Comparison of ENCODE assay signal across 2 cellular contexts in the genomic region with DNA sequence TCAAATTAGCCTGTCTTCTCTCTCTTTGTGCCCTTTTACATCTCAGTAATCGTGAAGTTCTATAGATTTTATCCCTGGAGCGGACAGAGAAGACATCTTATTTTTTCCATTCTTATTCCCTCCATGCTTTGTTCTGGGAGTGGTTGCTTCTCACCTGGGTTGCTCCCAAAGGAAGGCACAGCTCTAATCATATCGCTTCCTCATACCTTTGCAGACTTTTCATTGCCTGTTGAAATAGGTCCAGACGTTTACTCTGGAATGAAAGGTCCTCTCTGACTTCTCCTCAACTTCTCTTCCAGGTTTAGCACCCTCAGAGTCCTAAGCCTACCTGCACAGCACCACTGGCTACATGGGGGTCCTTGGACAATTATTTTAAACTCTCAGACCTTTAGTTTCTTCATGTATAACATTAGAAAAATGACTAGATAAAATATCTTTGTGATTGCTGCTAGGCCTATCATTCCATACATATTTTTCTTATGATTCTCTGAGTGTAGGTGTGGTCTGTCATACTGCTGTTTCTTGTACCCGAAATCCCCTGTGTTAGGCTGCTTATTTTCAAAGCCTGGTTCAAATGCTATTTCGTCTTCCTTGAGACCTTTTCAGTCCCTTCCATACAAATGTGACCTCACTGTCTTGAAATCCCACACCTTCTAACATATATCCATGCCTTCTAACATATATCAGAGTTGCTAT.
TF ChIP-seq lines count a peak whose summit lies in the region.

No MANE protein-coding gene starts in this region.

TF ChIP-seq in A549, 52 proteins besides CTCF, POLR2A, EP300 and RAD21 (continued from another document):
- TF ChIP-seq SMC3 (IDR thresholded peaks at IDR 0.05) (no peak), TP53 (CRISPR knock-in tag; IDR thresholded peaks at IDR 0.05) (no peak), NFE2L2 (conservative IDR thresholded peaks at IDR 0.05; ENCODE audit: low read length) (no peak), ZFP36 (IDR thresholded peaks at IDR 0.05; ENCODE audit: borderline replicate concordance, partially characterized antibody) (no peak), FOXS1 (CRISPR knock-in tag; IDR thresholded peaks at IDR 0.05) (no peak), GATA3 (IDR thresholded peaks at IDR 0.05; ENCODE audit: borderline replicate concordance) (no peak)
- TF ChIP-seq, protein P1, sequence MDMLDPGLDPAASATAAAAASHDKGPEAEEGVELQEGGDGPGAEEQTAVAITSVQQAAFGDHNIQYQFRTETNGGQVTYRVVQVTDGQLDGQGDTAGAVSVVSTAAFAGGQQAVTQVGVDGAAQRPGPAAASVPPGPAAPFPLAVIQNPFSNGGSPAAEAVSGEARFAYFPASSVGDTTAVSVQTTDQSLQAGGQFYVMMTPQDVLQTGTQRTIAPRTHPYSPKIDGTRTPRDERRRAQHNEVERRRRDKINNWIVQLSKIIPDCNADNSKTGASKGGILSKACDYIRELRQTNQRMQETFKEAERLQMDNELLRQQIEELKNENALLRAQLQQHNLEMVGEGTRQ (IDR thresholded peaks at IDR 0.05) = no peak

TF ChIP-seq in SK-N-SH, 30 proteins besides CTCF, POLR2A, EP300 and RAD21 (continued from another document):
- TF ChIP-seq, protein P2, sequence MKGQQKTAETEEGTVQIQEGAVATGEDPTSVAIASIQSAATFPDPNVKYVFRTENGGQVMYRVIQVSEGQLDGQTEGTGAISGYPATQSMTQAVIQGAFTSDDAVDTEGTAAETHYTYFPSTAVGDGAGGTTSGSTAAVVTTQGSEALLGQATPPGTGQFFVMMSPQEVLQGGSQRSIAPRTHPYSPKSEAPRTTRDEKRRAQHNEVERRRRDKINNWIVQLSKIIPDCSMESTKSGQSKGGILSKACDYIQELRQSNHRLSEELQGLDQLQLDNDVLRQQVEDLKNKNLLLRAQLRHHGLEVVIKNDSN (IDR thresholded peaks at IDR 0.05; ENCODE audit: borderline replicate concordance, low read depth) = no peak
- TF ChIP-seq MXI1 (IDR thresholded peaks at IDR 0.05; ENCODE audit: low read depth, low read length) (no peak), TCF12 (IDR thresholded peaks at IDR 0.05) (no peak), NRF1 (IDR thresholded peaks at IDR 0.05; ENCODE audit: low read depth, low read length) (no peak), POLR2AphosphoS5 (IDR thresholded peaks at IDR 0.05; ENCODE audit: low read depth, low read length) (no peak)
- TF ChIP-seq, protein P3, sequence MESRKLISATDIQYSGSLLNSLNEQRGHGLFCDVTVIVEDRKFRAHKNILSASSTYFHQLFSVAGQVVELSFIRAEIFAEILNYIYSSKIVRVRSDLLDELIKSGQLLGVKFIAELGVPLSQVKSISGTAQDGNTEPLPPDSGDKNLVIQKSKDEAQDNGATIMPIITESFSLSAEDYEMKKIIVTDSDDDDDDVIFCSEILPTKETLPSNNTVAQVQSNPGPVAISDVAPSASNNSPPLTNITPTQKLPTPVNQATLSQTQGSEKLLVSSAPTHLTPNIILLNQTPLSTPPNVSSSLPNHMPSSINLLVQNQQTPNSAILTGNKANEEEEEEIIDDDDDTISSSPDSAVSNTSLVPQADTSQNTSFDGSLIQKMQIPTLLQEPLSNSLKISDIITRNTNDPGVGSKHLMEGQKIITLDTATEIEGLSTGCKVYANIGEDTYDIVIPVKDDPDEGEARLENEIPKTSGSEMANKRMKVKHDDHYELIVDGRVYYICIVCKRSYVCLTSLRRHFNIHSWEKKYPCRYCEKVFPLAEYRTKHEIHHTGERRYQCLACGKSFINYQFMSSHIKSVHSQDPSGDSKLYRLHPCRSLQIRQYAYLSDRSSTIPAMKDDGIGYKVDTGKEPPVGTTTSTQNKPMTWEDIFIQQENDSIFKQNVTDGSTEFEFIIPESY (IDR thresholded peaks at IDR 0.05; ENCODE audit: borderline replicate concordance, low read depth) = no peak
- TF ChIP-seq, protein P4, sequence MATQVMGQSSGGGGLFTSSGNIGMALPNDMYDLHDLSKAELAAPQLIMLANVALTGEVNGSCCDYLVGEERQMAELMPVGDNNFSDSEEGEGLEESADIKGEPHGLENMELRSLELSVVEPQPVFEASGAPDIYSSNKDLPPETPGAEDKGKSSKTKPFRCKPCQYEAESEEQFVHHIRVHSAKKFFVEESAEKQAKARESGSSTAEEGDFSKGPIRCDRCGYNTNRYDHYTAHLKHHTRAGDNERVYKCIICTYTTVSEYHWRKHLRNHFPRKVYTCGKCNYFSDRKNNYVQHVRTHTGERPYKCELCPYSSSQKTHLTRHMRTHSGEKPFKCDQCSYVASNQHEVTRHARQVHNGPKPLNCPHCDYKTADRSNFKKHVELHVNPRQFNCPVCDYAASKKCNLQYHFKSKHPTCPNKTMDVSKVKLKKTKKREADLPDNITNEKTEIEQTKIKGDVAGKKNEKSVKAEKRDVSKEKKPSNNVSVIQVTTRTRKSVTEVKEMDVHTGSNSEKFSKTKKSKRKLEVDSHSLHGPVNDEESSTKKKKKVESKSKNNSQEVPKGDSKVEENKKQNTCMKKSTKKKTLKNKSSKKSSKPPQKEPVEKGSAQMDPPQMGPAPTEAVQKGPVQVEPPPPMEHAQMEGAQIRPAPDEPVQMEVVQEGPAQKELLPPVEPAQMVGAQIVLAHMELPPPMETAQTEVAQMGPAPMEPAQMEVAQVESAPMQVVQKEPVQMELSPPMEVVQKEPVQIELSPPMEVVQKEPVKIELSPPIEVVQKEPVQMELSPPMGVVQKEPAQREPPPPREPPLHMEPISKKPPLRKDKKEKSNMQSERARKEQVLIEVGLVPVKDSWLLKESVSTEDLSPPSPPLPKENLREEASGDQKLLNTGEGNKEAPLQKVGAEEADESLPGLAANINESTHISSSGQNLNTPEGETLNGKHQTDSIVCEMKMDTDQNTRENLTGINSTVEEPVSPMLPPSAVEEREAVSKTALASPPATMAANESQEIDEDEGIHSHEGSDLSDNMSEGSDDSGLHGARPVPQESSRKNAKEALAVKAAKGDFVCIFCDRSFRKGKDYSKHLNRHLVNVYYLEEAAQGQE (IDR thresholded peaks at IDR 0.05; ENCODE audit: low read depth, low read length) = no peak
TF ChIP-seq in SK-N-SH: peak in this region for 0.
